8 cellular contexts compared by ENCODE assay signal in the genomic region with DNA sequence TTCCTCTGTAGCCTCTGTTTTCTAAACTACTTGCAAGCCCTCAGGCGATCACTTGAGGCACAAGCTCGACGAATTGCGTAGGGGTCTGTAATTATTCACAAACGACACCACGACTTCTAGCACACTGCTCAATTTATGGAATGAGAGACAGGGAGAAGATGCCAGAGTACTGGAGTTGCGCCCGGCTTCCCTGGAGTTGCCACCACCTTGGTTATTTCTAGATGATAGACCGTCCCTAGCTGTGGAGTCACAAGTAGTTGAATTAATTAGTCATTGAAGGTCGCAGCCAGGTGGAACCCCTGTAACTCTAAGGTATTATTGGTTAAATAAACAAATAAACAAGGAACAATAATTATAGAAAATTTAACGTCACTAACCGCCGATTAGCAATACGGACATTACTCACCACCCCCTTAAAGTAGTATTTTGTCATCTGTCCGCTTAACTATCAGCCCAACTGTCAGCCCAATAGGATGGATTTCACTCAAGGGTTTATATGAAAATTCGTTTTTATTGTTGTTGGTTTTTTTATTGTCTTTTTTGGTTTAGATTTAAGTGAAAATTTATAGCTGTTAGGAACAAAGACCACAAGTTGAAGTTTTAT.
DNase-seq lines count a peak whose midpoint lies in the region; ATAC-seq and TF ChIP-seq lines count a peak whose summit lies in the region.

No MANE protein-coding gene starts in this region.

- DNase-seq in AG08396 (ENCODE audit: low spot score) (peak; percentile 6), NCI-H748 treated with DMSO at 0.1 percent for 48 hours (lab: John Stamatoyannopoulos, UW) (peak; percentile 73), dedifferentiated amniotic fluid mesenchymal stem cell (ENCODE audit: extremely low spot score) (peak; percentile 77), SIG-M5 treated with dmso at 0.1 percent for 504 hours (lab: John Stamatoyannopoulos, UW; ENCODE audit: unreplicated experiment) (no peak), GM13977 (ENCODE audit: low spot score) (no peak), NCI-H2107 (lab: John Stamatoyannopoulos, UW) (no peak)

- ATAC-seq in GM19324 (IDR thresholded peaks at IDR 0.05; ENCODE audit: low FRiP score, unreplicated experiment), result peak; percentile 49

- H3K27ac ChIP-seq in muscle layer of colon (ENCODE audit: low read depth, low read length), result peak overlapping the region; percentile 98

- no peaks in the 10 kb centered on the region for H3K36me3 ChIP-seq in muscle layer of colon (ENCODE audit: insufficient read depth, low read length)

- peak overlapping the region; percentile 99 for H3K9ac ChIP-seq in muscle layer of colon (ENCODE audit: low read length)

- peak overlapping the region; percentile 93 to 98 for H3K4me3 ChIP-seq in muscle layer of colon (ENCODE audit: low read depth in 1 of 2, low read length in 2 of 2)

- H3K9me3 ChIP-seq in muscle layer of colon (ENCODE audit: low read length), result peaks cover 17% of the 10 kb centered on the region

- TF ChIP-seq CTCF in GM13977 (IDR thresholded peaks at IDR 0.05; ENCODE audit: extremely low read depth, insufficient read depth, missing control alignments), result no peak

- H3K27me3 ChIP-seq in muscle layer of colon (ENCODE audit: control insufficient read depth in 1 of 2, insufficient read depth in 2 of 2, low read length in 2 of 2), result no peaks in the 10 kb centered on the region

- H3K4me1 ChIP-seq in muscle layer of colon (ENCODE audit: insufficient read depth, low read length), result peaks cover 35% of the 10 kb centered on the region

- in situ Hi-C loops in GM13977 (cut with MboI; ENCODE audit: low pct_unique_long_range_greater_than_20kb, low sequenced_read_pairs, unreplicated experiment), result no loop called here

Comparison
In these comparisons a context has a peak if more than half of its experiments do, and no peak if none do; other contexts are left out.
1. DNase-seq: peak in AG08396 (single experiment), NCI-H748 treated with DMSO at 0.1 percent for 48 hours (single experiment) and dedifferentiated amniotic fluid mesenchymal stem cell (single experiment); none in SIG-M5 treated with dmso at 0.1 percent for 504 hours (single experiment), GM13977 (single experiment) and NCI-H2107 (single experiment).